ENCODE assay signal across 11 cellular contexts in the genomic region with DNA sequence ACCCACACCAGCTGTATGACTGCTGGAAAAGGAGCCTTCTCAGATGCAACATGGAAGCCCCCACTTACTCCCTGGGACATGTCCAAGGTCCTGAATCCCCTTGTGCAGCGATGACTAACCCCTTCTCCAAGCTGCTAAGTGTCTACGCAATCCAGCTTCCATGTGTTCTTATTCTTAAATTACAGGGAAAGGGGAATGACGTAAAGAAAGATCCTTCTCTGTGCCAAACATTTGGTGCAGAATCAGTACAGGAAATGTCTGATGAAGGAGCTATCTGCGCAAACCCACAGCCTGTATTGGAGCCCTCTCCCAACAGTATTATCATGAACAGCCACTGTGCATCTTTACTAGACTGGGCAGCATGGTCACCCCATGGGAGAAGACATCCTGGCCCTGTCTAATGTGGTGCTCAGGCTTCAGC.
DNase-seq lines count a peak whose midpoint lies in the region; ATAC-seq and TF ChIP-seq lines count a peak whose summit lies in the region.
"Had no signal": no experiment of that assay in that cellular context is flagged by ENCODE, and none has a peak within 500 bp of the region (broad histone marks: within the 10 kb centered on the region; RNA-seq: fewer than 3 reads in every experiment).

No MANE protein-coding gene starts in this region.

- no peaks in the 10 kb centered on the region for H3K27me3 ChIP-seq in heart right ventricle

- DNase-seq in HFF-Myc (ENCODE audit: extremely low read depth, low read depth) (peak; percentile 12), amniotic epithelial cell (ENCODE audit: low read depth) (peak; percentile 27), heart right ventricle (peak in 1 of 2 donors; percentile 64), skeletal muscle cell (ENCODE audit: low read depth) (peak; percentile 74), NCI-H187 treated with DMSO at 0.1 percent for 48 hours (lab: John Stamatoyannopoulos, UW) (no peak), GM13976 (ENCODE audit: low spot score) (no peak), superior temporal gyrus (ENCODE audit: extremely low spot score) (no peak)
- DNase-seq: activated CD4-positive, alpha-beta T cell treated with anti-CD3 and anti-CD28 coated beads, Interleukin-2, amount 50 U/mL, for 1 hour; erythroblast; immature natural killer cell; T-helper 2 cell had no signal

- intact Hi-C loops in heart right ventricle (cut with DNase I) = no loop called here

- H3K4me3 ChIP-seq in HFF-Myc (replicated peaks; ENCODE audit: low read depth, low read length) (no peak overlapping the region), heart right ventricle (no peak overlapping the region), skeletal muscle cell (ENCODE audit: low read depth, low read length) (no peak overlapping the region)

- WGBS in heart right ventricle, 2 donors = 64 to 68% methylated on average over 4 of the region's 4 CpGs

- TF ChIP-seq CTCF in HFF-Myc (IDR thresholded peaks at IDR 0.05; ENCODE audit: low read depth, low read length, missing control alignments) (no peak), heart right ventricle (IDR thresholded peaks at IDR 0.05) (no peak), GM13976 (IDR thresholded peaks at IDR 0.05; ENCODE audit: borderline replicate concordance, control extremely low read depth, extremely low read depth, insufficient read depth, missing control alignments) (no peak)

- peaks cover 0 to 9% (median 0%) of the 10 kb centered on the region in 9 donors for H3K4me1 ChIP-seq in heart right ventricle

- H3K27ac ChIP-seq in heart right ventricle = peak overlapping the region; percentile 9 to 80 (median 68)

- H3K9me3 ChIP-seq in heart right ventricle = peaks cover 0 to 10% (median 0%) of the 10 kb centered on the region in 11 donors

- peak; percentile 72 to 91 (median 83) for ATAC-seq in heart right ventricle

- in situ Hi-C loops in GM13976 (cut with MboI; ENCODE audit: low sequenced_read_pairs, unreplicated experiment) = no loop called here

- H3K36me3 ChIP-seq in heart right ventricle = no peaks in the 10 kb centered on the region

Comparison
In these comparisons a context has a peak if more than half of its experiments do, and no peak if none do; other contexts are left out.
1. DNase-seq: peak in HFF-Myc (single experiment), amniotic epithelial cell (single experiment) and skeletal muscle cell (single experiment); none in NCI-H187 treated with DMSO at 0.1 percent for 48 hours (single experiment), GM13976 (single experiment) and superior temporal gyrus (single experiment).